9 cellular contexts compared by ENCODE assay signal in the genomic region with DNA sequence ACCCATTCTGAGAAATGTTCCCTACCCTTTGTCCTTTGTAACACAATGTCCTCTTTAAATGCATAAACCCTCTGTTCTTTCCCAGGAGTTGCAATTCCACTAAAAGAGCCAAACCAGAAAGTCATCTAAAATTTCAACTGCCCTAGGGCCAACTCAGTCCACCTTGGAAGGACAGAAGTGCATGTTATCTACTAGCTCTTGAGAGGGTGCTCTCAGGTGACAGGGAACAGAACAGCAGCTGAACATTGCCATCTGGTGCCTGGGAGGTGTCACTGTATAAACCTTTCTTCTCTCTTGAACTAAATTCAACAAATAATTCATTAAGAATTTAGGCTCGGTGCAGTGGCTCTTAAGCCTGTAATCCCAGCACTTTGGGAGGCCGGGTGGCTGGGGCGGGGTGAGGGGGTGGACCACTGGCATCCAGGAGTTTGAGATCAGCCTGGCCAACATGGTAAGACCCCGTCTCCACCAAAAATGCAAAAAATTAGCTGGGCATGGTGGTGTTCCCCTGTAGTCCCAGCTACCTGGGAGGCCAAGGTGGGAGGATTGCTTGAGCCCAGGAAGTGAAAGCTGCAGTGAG. TPM values are rescaled to one million over a fixed set of nuclear protein-coding genes. Genes with fewer than 3 reads are reported as not detected.
DNase-seq lines count a peak whose midpoint lies in the region; ATAC-seq, FAIRE-seq and TF ChIP-seq lines count a peak whose summit lies in the region.
"Had no signal": no experiment of that assay in that cellular context is flagged by ENCODE, and none has a peak within 500 bp of the region (broad histone marks: within the 10 kb centered on the region; RNA-seq: fewer than 3 reads in every experiment).

No MANE protein-coding gene starts in this region.

- H3K27me3 Mint-ChIP-seq in activated CD8-positive, alpha-beta T cell treated with anti-CD3 and anti-CD28 coated beads, Interleukin-2, amount 10 ng/mL, durations not matched to agents 7 days and 5 days (ENCODE audit: low read depth): peaks cover 10% of the 10 kb centered on the region
- no peaks in the 10 kb centered on the region for H3K27me3 Mint-ChIP-seq in natural killer cell treated with Interleukin-12 subunit alpha and Interleukin-12 subunit beta and Interleukin-15 and Interleukin-18, amount 100 ng/mL, for 72 hours

- TF ChIP-seq CTCF in esophagus muscularis mucosa (IDR thresholded peaks at IDR 0.05): peak; percentile 61 to 80 (median 77)

- peak; percentile 53 for DNase-seq in DMS53 treated with DMSO at 0.1 percent for 48 hours (lab: John Stamatoyannopoulos, UW; ENCODE audit: unreplicated experiment)
- peak; percentile 71 to 85 for DNase-seq in NCI-H524 (lab: John Stamatoyannopoulos, UW)
- peak; percentile 67 for DNase-seq in activated CD8-positive, alpha-beta T cell treated with anti-CD3 and anti-CD28 coated beads, Interleukin-2, amount 10 ng/mL, durations not matched to agents 7 days and 5 days
- no peak for DNase-seq in esophagus muscularis mucosa (ENCODE audit: extremely low spot score)
- DNase-seq in natural killer cell treated with Interleukin-12 subunit alpha and Interleukin-12 subunit beta and Interleukin-15 and Interleukin-18, amount 100 ng/mL, for 72 hours (ENCODE audit: low spot score): no peak
- DNase-seq in urothelium cell line (ENCODE audit: low spot score): peak; percentile 84

- FAIRE-seq in urothelium cell line (lab: Jason Lieb, UNC): no peak
- FAIRE-seq: TTC549 had no signal

- no peaks in the 10 kb centered on the region for H3K9me3 Mint-ChIP-seq in activated CD8-positive, alpha-beta T cell treated with anti-CD3 and anti-CD28 coated beads, Interleukin-2, amount 10 ng/mL, durations not matched to agents 7 days and 5 days (ENCODE audit: insufficient read depth)
- no peaks in the 10 kb centered on the region for H3K9me3 Mint-ChIP-seq in natural killer cell treated with Interleukin-12 subunit alpha and Interleukin-12 subunit beta and Interleukin-15 and Interleukin-18, amount 100 ng/mL, for 72 hours

- no peaks in the 10 kb centered on the region for H3K36me3 Mint-ChIP-seq in activated CD8-positive, alpha-beta T cell treated with anti-CD3 and anti-CD28 coated beads, Interleukin-2, amount 10 ng/mL, durations not matched to agents 7 days and 5 days (ENCODE audit: low read depth)
- no peaks in the 10 kb centered on the region for H3K36me3 Mint-ChIP-seq in natural killer cell treated with Interleukin-12 subunit alpha and Interleukin-12 subunit beta and Interleukin-15 and Interleukin-18, amount 100 ng/mL, for 72 hours

- no peak for TF ChIP-seq EP300 in esophagus muscularis mucosa (IDR thresholded peaks at IDR 0.05)

- no peaks in the 10 kb centered on the region for H3K27me3 ChIP-seq in esophagus muscularis mucosa

- POLR2A ChIA-PET in activated CD8-positive, alpha-beta T cell treated with anti-CD3 and anti-CD28 coated beads, Interleukin-2, amount 10 ng/mL, durations not matched to agents 7 days and 5 days (lab: Charles Lee): no interaction called here

- peak overlapping the region; percentile 53 to 68 (median 64) for H3K27ac ChIP-seq in esophagus muscularis mucosa (replicated peaks in 1 of 4)

- H3K4me1 Mint-ChIP-seq in activated CD8-positive, alpha-beta T cell treated with anti-CD3 and anti-CD28 coated beads, Interleukin-2, amount 10 ng/mL, durations not matched to agents 7 days and 5 days (ENCODE audit: low read depth): peaks cover 6% of the 10 kb centered on the region
- peaks cover 0 to 15% of the 10 kb centered on the region in 2 donors for H3K4me1 Mint-ChIP-seq in natural killer cell treated with Interleukin-12 subunit alpha and Interleukin-12 subunit beta and Interleukin-15 and Interleukin-18, amount 100 ng/mL, for 72 hours (ENCODE audit: low read depth in 2 of 2)

- ATAC-seq in HG02588 (IDR thresholded peaks at IDR 0.05; ENCODE audit: unreplicated experiment) (peak; percentile 57), GM21737 (IDR thresholded peaks at IDR 0.05; ENCODE audit: unreplicated experiment) (no peak)
- ATAC-seq in activated CD8-positive, alpha-beta T cell treated with anti-CD3 and anti-CD28 coated beads, Interleukin-2, amount 10 ng/mL, durations not matched to agents 7 days and 5 days: peak; percentile 78
- peak; percentile 68 to 71 for ATAC-seq in natural killer cell treated with Interleukin-12 subunit alpha and Interleukin-12 subunit beta and Interleukin-15 and Interleukin-18, amount 100 ng/mL, for 72 hours

- no peak overlapping the region for H3K27ac Mint-ChIP-seq in activated CD8-positive, alpha-beta T cell treated with anti-CD3 and anti-CD28 coated beads, Interleukin-2, amount 10 ng/mL, durations not matched to agents 7 days and 5 days
- H3K27ac Mint-ChIP-seq in natural killer cell treated with Interleukin-12 subunit alpha and Interleukin-12 subunit beta and Interleukin-15 and Interleukin-18, amount 100 ng/mL, for 72 hours: no peak overlapping the region

- H3K4me1 ChIP-seq in esophagus muscularis mucosa: peaks cover 8 to 22% (median 19%) of the 10 kb centered on the region in 4 donors

- no peaks in the 10 kb centered on the region for H3K9me3 ChIP-seq in esophagus muscularis mucosa

- no peak for TF ChIP-seq POLR2A in esophagus muscularis mucosa (IDR thresholded peaks at IDR 0.05; ENCODE audit: low read depth)

- no peaks in the 10 kb centered on the region for H3K36me3 ChIP-seq in esophagus muscularis mucosa

- intact Hi-C loops in esophagus muscularis mucosa (cut with DNase I): loop anchor here (2.0 to 5.0 kb wide), 2 partner anchors 96 to 138 kb away; no protein-coding TSS in a partner anchor

- H3K4me3 ChIP-seq in esophagus muscularis mucosa: no peak overlapping the region

- no peak overlapping the region for H3K4me3 Mint-ChIP-seq in activated CD8-positive, alpha-beta T cell treated with anti-CD3 and anti-CD28 coated beads, Interleukin-2, amount 10 ng/mL, durations not matched to agents 7 days and 5 days
- H3K4me3 Mint-ChIP-seq in natural killer cell treated with Interleukin-12 subunit alpha and Interleukin-12 subunit beta and Interleukin-15 and Interleukin-18, amount 100 ng/mL, for 72 hours: no peak overlapping the region

- CTCF ChIA-PET in activated CD8-positive, alpha-beta T cell treated with anti-CD3 and anti-CD28 coated beads, Interleukin-2, amount 10 ng/mL, durations not matched to agents 7 days and 5 days (lab: Charles Lee): interaction anchor here (0.7 to 2.7 kb wide), 21 partner anchors 9 to 344 kb away, joined by 3 to 35 read pairs (median 5); no protein-coding TSS in a partner anchor

- WGBS in esophagus muscularis mucosa: 56% methylated on average over 4 of the region's 4 CpGs

RNA-seq across cellular contexts. Expression of a gene that starts 10.3 kb away (rescaled TPM):
- not detected for total RNA-seq in activated CD8-positive, alpha-beta T cell treated with anti-CD3 and anti-CD28 coated beads, Interleukin-2, amount 10 ng/mL, durations not matched to agents 7 days and 5 days
- total RNA-seq in esophagus muscularis mucosa: 100 to 1,000 TPM; 293 to 397 (median 370) TPM
- under 1 TPM; 0.62 to 0.78 TPM for total RNA-seq in natural killer cell treated with Interleukin-12 subunit alpha and Interleukin-12 subunit beta and Interleukin-15 and Interleukin-18, amount 100 ng/mL, for 72 hours

Comparison
In these comparisons a context has a peak if more than half of its experiments do, and no peak if none do; other contexts are left out.
1. DNase-seq: peak in DMS53 treated with DMSO at 0.1 percent for 48 hours (single experiment), NCI-H524 (2 of 2), activated CD8-positive, alpha-beta T cell treated with anti-CD3 and anti-CD28 coated beads, Interleukin-2, amount 10 ng/mL, durations not matched to agents 7 days and 5 days (single experiment) and urothelium cell line (single experiment); none in esophagus muscularis mucosa (single experiment) and natural killer cell treated with Interleukin-12 subunit alpha and Interleukin-12 subunit beta and Interleukin-15 and Interleukin-18, amount 100 ng/mL, for 72 hours (single experiment).
2. RNA of a gene that starts 10.3 kb away (total RNA-seq): 293 to 397 TPM in esophagus muscularis mucosa; 0.62 to 0.78 TPM in natural killer cell treated with Interleukin-12 subunit alpha and Interleukin-12 subunit beta and Interleukin-15 and Interleukin-18, amount 100 ng/mL, for 72 hours and not detected in activated CD8-positive, alpha-beta T cell treated with anti-CD3 and anti-CD28 coated beads, Interleukin-2, amount 10 ng/mL, durations not matched to agents 7 days and 5 days; every median in the first group is over 100 times any median in the second.